ENCODE assay signal across 8 cellular contexts in the genomic region with DNA sequence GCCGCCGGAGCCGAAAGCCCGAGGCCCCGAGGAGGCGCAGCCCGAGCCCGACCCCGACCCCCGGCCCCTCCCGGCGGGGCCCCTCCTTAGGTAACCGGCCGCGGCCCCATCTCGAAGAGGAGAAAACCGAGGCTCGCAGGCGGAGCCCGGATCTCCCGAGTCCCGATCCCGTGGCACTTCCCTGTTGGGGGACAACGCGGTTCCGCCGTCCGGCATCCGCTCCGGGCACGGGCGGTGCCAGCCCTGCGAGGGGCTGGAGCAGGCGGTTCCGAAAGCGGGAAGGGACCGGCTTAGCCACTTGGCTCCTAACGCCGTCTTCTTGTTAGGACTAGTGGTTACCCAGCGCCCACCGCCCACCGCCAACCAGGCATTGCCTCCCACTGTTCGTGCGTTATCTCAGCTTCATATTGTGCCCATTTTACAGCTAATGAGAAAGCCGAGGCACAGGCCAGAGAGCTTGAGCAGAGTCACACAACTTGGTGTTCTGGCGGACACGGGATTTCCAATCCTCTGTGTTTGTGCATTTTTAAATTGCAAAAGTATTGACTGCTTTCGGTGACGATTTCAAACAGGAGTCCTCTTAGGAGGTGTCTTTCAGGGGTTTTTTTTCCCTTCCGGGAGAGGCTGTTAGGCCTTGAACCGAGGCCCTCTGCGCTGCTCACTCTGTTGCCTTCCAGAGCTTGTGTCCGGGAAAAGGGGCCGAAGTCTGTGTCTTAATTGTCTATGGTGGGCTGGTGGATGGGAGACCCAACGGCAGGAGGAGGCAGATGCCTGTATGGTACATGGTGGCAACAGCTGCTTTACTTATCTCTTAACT. TPM values are rescaled to one million over a fixed set of nuclear protein-coding genes. Genes with fewer than 3 reads are reported as not detected.
DNase-seq lines count a peak whose midpoint lies in the region; ATAC-seq and TF ChIP-seq lines count a peak whose summit lies in the region.

No MANE protein-coding gene starts in this region.

- H3K9me3 ChIP-seq in Panc1 (ENCODE audit: control insufficient read depth, insufficient read depth, low read depth, low read length) (no peaks in the 10 kb centered on the region), mucosa of rectum (ENCODE audit: control insufficient read depth in 2 of 2, low read length in 2 of 2) (no peaks in the 10 kb centered on the region)

- intact Hi-C loops in Panc1 (cut with micrococcal nuclease; ENCODE audit: unreplicated experiment): no loop called here

- H3K4me3 ChIP-seq in Panc1 (ENCODE audit: low read depth in 2 of 2, low read length in 2 of 2): peak overlapping the region; percentile 69 to 76
- peak overlapping the region; percentile 70 to 78 for H3K4me3 ChIP-seq in mucosa of rectum (ENCODE audit: low read length in 2 of 2)

- DNase-seq in stimulated activated CD4-positive, alpha-beta T cell treated with anti-CD3 and anti-CD28 coated beads, Interleukin-15, amount 100 ng/mL, for 24 hours: peak; percentile 51
- DNase-seq in stimulated activated CD4-positive, alpha-beta T cell treated with anti-CD3 and anti-CD28 coated beads, Interleukin-4, amount 100 ng/mL, for 1 hour: no peak
- DNase-seq in Panc1 (ENCODE audit: low read depth, low spot score) (no peak), dermis blood vessel endothelial cell (peak; percentile 36), SKM-1 (lab: John Stamatoyannopoulos, UW; ENCODE audit: unreplicated experiment) (no peak), mucosa of gallbladder (ENCODE audit: low spot score) (no peak)

- no TSS peak for BruUV-seq in Panc1 (replicated peaks; lab: Mats Ljungman, UMichigan)

- in situ Hi-C loops in Panc1 (cut with HindIII; ENCODE audit: low pct_unique_long_range_greater_than_20kb, low sequenced_read_pairs): no loop called here

- TF ChIP-seq CTCF in Panc1 (IDR thresholded peaks at IDR 0.05): no peak

- H3K4me1 ChIP-seq in Panc1 (ENCODE audit: control insufficient read depth, insufficient read depth, low read length) (peaks cover 6% of the 10 kb centered on the region), mucosa of rectum (ENCODE audit: control insufficient read depth in 2 of 2, insufficient read depth in 2 of 2, low read length in 2 of 2) (peaks cover 8 to 14% of the 10 kb centered on the region in 2 donors)

- ATAC-seq in HG02840 (IDR thresholded peaks at IDR 0.05; ENCODE audit: low FRiP score, unreplicated experiment): peak; percentile 27
- peak; percentile 46 for ATAC-seq in Panc1

- H3K27me3 ChIP-seq in Panc1 (ENCODE audit: control insufficient read depth, insufficient read depth, low read length): no peaks in the 10 kb centered on the region
- no peaks in the 10 kb centered on the region for H3K27me3 ChIP-seq in mucosa of rectum (ENCODE audit: control insufficient read depth in 2 of 2, insufficient read depth in 2 of 2, low read length in 2 of 2)

- POLR2A ChIA-PET in Panc1 (lab: Charles Lee): interaction anchor here (0.6 kb wide), 1 partner anchor 154 kb away, joined by 5 read pairs; no protein-coding TSS in a partner anchor

- peak overlapping the region; percentile 24 to 65 for H3K9ac ChIP-seq in mucosa of rectum (ENCODE audit: low read depth in 1 of 2, low read length in 2 of 2)

- CTCF ChIA-PET in Panc1 (lab: Charles Lee): no interaction called here

- H3K36me3 ChIP-seq in Panc1 (ENCODE audit: control insufficient read depth, insufficient read depth, low read length): peaks cover 3% of the 10 kb centered on the region; the same call in 1 of the 2 replicates
- H3K36me3 ChIP-seq in mucosa of rectum (ENCODE audit: control insufficient read depth in 2 of 2, insufficient read depth in 2 of 2, low read length in 2 of 2): no peaks in the 10 kb centered on the region

- peak overlapping the region; percentile 96 for H3K27ac ChIP-seq in Panc1 (ENCODE audit: low read length)
- no peak overlapping the region for H3K27ac ChIP-seq in mucosa of rectum (ENCODE audit: low read depth in 2 of 2, low read length in 2 of 2)

RNA-seq across cellular contexts. Expression of gene CENPA, which starts 0.6 kb away (rescaled TPM):
- total RNA-seq in Panc1 (2021; ENCODE audit: unreplicated experiment) (55.0 TPM), dermis blood vessel endothelial cell (5.1 and 14.3 TPM in 2 replicates), mucosa of gallbladder (1.3 TPM)
- 14.4 TPM for polyA plus RNA-seq in Panc1 (2012; ENCODE audit: insufficient read length)

RNA-seq across cellular contexts. Expression of gene SLC35F6, which starts 22.3 kb away (rescaled TPM):
- total RNA-seq in Panc1 (2021; ENCODE audit: unreplicated experiment) (67.3 TPM), dermis blood vessel endothelial cell (36.2 and 52.8 TPM in 2 replicates), mucosa of gallbladder (33.0 TPM)
- polyA plus RNA-seq in Panc1 (2012; ENCODE audit: insufficient read length): 49.4 TPM

Comparison
In these comparisons a context has a peak if more than half of its experiments do, and no peak if none do; other contexts are left out.
1. DNase-seq: peak in stimulated activated CD4-positive, alpha-beta T cell treated with anti-CD3 and anti-CD28 coated beads, Interleukin-15, amount 100 ng/mL, for 24 hours (single experiment) and dermis blood vessel endothelial cell (single experiment); none in stimulated activated CD4-positive, alpha-beta T cell treated with anti-CD3 and anti-CD28 coated beads, Interleukin-4, amount 100 ng/mL, for 1 hour (single experiment), Panc1 (single experiment), SKM-1 (single experiment) and mucosa of gallbladder (single experiment).